In the genomic region with DNA sequence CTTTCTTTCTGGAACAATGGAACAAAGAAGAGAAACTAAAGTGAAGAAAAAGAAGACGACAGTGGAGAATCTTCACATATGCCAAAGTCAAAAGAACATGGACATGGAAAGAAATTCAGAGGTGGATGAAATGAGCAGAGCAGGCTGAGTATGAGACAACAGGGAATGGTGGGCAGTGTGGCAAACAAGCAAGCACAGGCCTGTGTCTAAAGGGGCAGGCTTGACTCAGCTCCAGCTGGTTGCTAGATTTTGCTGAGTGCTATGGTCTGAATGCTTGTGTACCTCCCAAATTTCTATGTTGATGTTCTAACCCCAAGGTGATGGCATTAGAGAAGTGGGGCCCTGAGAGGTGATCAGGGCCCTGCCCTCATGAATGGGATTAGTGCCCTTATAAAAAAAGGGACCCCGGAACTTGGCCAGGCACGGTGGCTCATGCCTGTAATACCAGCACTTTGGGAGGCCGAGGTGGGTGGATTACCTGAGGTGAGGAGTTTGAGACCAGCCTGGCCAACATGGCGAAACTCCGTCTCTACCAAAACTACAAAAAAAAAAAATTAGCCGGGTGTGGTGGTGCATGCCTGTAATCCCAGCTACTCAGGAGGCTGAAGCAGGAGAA, we compare ENCODE assay signal across 19 cellular contexts. TPM values are rescaled to one million over a fixed set of nuclear protein-coding genes. Genes with fewer than 3 reads are reported as not detected.
DNase-seq lines count a peak whose midpoint lies in the region; ATAC-seq, FAIRE-seq and TF ChIP-seq lines count a peak whose summit lies in the region.
"Had no signal": no experiment of that assay in that cellular context is flagged by ENCODE, and none has a peak within 500 bp of the region (broad histone marks: within the 10 kb centered on the region; RNA-seq: fewer than 3 reads in every experiment).

No MANE protein-coding gene starts in this region.

- FAIRE-seq in A549 (lab: Jason Lieb, UNC) (no peak), astrocyte (lab: Jason Lieb, UNC) (no peak)
- FAIRE-seq: GM18507 had no signal

- 0 out of 2 replicates have a peak, but pooled peaks cover 5% of the 10 kb centered on the region for H3K9me2 ChIP-seq in GM23338 (ENCODE audit: insufficient read depth)

- peaks cover 21% of the 10 kb centered on the region for H3F3A ChIP-seq in GM23338 (replicated peaks; ENCODE audit: low read depth)

- H3K9ac ChIP-seq in astrocyte (ENCODE audit: low read length): no peak overlapping the region

- H3K4me1 ChIP-seq in A549: peaks cover 41% of the 10 kb centered on the region
- H3K4me1 ChIP-seq in GM23338 (ENCODE audit: insufficient read depth): peaks cover 47% of the 10 kb centered on the region
- H3K4me1 ChIP-seq in astrocyte (ENCODE audit: insufficient read depth, low read length): peaks cover 4% of the 10 kb centered on the region
- no peaks in the 10 kb centered on the region for H3K4me1 ChIP-seq in naive thymus-derived CD4-positive, alpha-beta T cell (ENCODE audit: control insufficient read depth in 2 of 2, insufficient read depth in 2 of 2, low read length in 2 of 2)

- no peak for TF ChIP-seq POLR2A in A549 (IDR thresholded peaks at IDR 0.05; ENCODE audit: low read length)

- intact Hi-C loops in naive thymus-derived CD4-positive, alpha-beta T cell (cut with micrococcal nuclease): no loop called here

- CTCF ChIA-PET in A549 (lab: Yijun Ruan, JAX): interaction anchor here (0.5 to 5.3 kb wide), 4 partner anchors 9 to 182 kb away, joined by 3 to 53 read pairs (median 26); no protein-coding TSS in a partner anchor
- CTCF ChIA-PET in naive thymus-derived CD4-positive, alpha-beta T cell (lab: Charles Lee): interaction anchor here (1.2 kb wide), 1 partner anchor 34 kb away, joined by 4 read pairs; no protein-coding TSS in a partner anchor

- H3K79me2 ChIP-seq in GM23338 (replicated peaks; ENCODE audit: insufficient read depth): peaks cover 100% of the 10 kb centered on the region
- H3K79me2 ChIP-seq in astrocyte (ENCODE audit: insufficient read depth, low read length): peaks cover 53% of the 10 kb centered on the region

- no peak overlapping the region; the same call in 2 of the 3 replicates for H3K4me3 Mint-ChIP-seq in GM23338
- H3K4me3 Mint-ChIP-seq in astrocyte (ENCODE audit: unreplicated experiment): no peak overlapping the region
- H3K4me3 Mint-ChIP-seq in naive thymus-derived CD4-positive, alpha-beta T cell: no peak overlapping the region
- H3K4me3 Mint-ChIP-seq: B cell, IgD-negative memory B cell, neural crest cell had no signal

- peaks cover 8% of the 10 kb centered on the region for H4K20me1 ChIP-seq in GM23338 (replicated peaks; ENCODE audit: insufficient read depth)
- no peaks in the 10 kb centered on the region for H4K20me1 ChIP-seq in astrocyte (ENCODE audit: insufficient read depth, low read length)

- ATAC-seq in A549: no peak
- ATAC-seq in GM23338: no peak
- no peak for ATAC-seq in naive thymus-derived CD4-positive, alpha-beta T cell
- ATAC-seq in GM21576 (IDR thresholded peaks at IDR 0.05; ENCODE audit: unreplicated experiment): no peak

- no peak overlapping the region for H3K4me3 ChIP-seq in A549
- H3K4me3 ChIP-seq in GM23338: no peak overlapping the region
- H3K4me3 ChIP-seq in astrocyte (ENCODE audit: insufficient read depth, low read depth, low read length): no peak overlapping the region
- no peak overlapping the region for H3K4me3 ChIP-seq in naive thymus-derived CD4-positive, alpha-beta T cell (ENCODE audit: low read length)
- H3K4me3 ChIP-seq: lung, SJCRH30 had no signal

- H3K36me3 ChIP-seq in GM23338 (ENCODE audit: insufficient read depth) (peaks cover 30% of the 10 kb centered on the region), astrocyte (ENCODE audit: insufficient read depth, low read length) (peaks cover 9% of the 10 kb centered on the region)
- peaks cover 5 to 75% (median 18%) of the 10 kb centered on the region in 3 experiments for H3K36me3 ChIP-seq in naive thymus-derived CD4-positive, alpha-beta T cell (ENCODE audit: control insufficient read depth in 2 of 3, insufficient read depth in 3 of 3, low read length in 3 of 3)

- TF ChIP-seq CTCF in A549 (IDR thresholded peaks at IDR 0.05) (no peak), GM23338 (conservative IDR thresholded peaks at IDR 0.05; ENCODE audit: low read depth in 2 of 2) (no peak), astrocyte (IDR thresholded peaks at IDR 0.05; ENCODE audit: insufficient read depth, low read depth, low read length) (no peak)

- no peak for TF ChIP-seq RAD21 in A549 (conservative IDR thresholded peaks at IDR 0.05 in 1 of 2, IDR thresholded peaks at IDR 0.05 in 1 of 2)

- DNase-seq in A549 (ENCODE audit: low read depth in 1 of 2, low spot score in 1 of 2) (no peak), GM23338 (ENCODE audit: low spot score) (no peak), astrocyte (ENCODE audit: low read depth) (no peak), 8988T (no peak)
- DNase-seq in naive thymus-derived CD4-positive, alpha-beta T cell: no peak
- DNase-seq in effector CD8-positive, alpha-beta T cell (lab: John Stamatoyannopoulos, UW): no peak
- DNase-seq: activated CD4-positive, alpha-beta T cell treated with anti-CD3 and anti-CD28 coated beads, Interleukin-2, amount 50 U/mL, for 1 hour; cortex of kidney; NCI-H2029 treated with DMSO at 0.1 percent for 48 hours; NCI-H510A treated with DMSO at 0.1 percent for 48 hours; retina; SJCRH30; T-helper 9 cell had no signal

- H3K36me3 Mint-ChIP-seq in GM23338 (ENCODE audit: low read depth) (peaks cover 89% of the 10 kb centered on the region), astrocyte (ENCODE audit: low read depth, unreplicated experiment) (peaks cover 31% of the 10 kb centered on the region)
- peaks cover 4 to 35% (median 20%) of the 10 kb centered on the region in 5 donors for H3K36me3 Mint-ChIP-seq in naive thymus-derived CD4-positive, alpha-beta T cell

- POLR2A ChIA-PET in A549 (lab: Yijun Ruan, JAX): no interaction called here
- POLR2A ChIA-PET in naive thymus-derived CD4-positive, alpha-beta T cell (lab: Charles Lee): interaction anchor here (0.7 kb wide), 1 partner anchor 1078 kb away, joined by 3 read pairs; no protein-coding TSS in a partner anchor

- no peaks in the 10 kb centered on the region for H3K27me3 ChIP-seq in GM23338 (ENCODE audit: insufficient read depth)
- H3K27me3 ChIP-seq in astrocyte (ENCODE audit: insufficient read depth, low read length): no peaks in the 10 kb centered on the region
- H3K27me3 ChIP-seq in naive thymus-derived CD4-positive, alpha-beta T cell (ENCODE audit: control insufficient read depth in 2 of 2, insufficient read depth in 2 of 2, low read length in 2 of 2): no peaks in the 10 kb centered on the region
- H3K27me3 ChIP-seq: SJCRH30 had no signal

- H3K4me2 ChIP-seq in A549: peak overlapping the region; percentile 38; the same call in 1 of the 3 replicates
- no peak overlapping the region for H3K4me2 ChIP-seq in GM23338
- no peak overlapping the region for H3K4me2 ChIP-seq in astrocyte (ENCODE audit: low read length)

- H3K9me3 Mint-ChIP-seq in GM23338: no peaks in the 10 kb centered on the region; the same call in 2 of the 3 replicates
- H3K9me3 Mint-ChIP-seq in astrocyte (ENCODE audit: unreplicated experiment): no peaks in the 10 kb centered on the region
- no peaks in the 10 kb centered on the region for H3K9me3 Mint-ChIP-seq in naive thymus-derived CD4-positive, alpha-beta T cell
- H3K9me3 Mint-ChIP-seq: IgD-negative memory B cell, neural crest cell had no signal

- H3K27ac Mint-ChIP-seq in GM23338: peak overlapping the region; percentile 22
- H3K27ac Mint-ChIP-seq in astrocyte (ENCODE audit: unreplicated experiment): peak overlapping the region; percentile 59
- H3K27ac Mint-ChIP-seq in naive thymus-derived CD4-positive, alpha-beta T cell: peak overlapping the region in 5 of 9 donors; percentile 7 to 89 (median 59)
- H3K27ac Mint-ChIP-seq: B cell had no signal

- peaks cover 56% of the 10 kb centered on the region for H3K4me1 Mint-ChIP-seq in GM23338
- H3K4me1 Mint-ChIP-seq in astrocyte (ENCODE audit: low read depth, unreplicated experiment): peaks cover 14% of the 10 kb centered on the region
- H3K4me1 Mint-ChIP-seq in naive thymus-derived CD4-positive, alpha-beta T cell: peaks cover 5 to 41% (median 36%) of the 10 kb centered on the region in 7 donors

- no peak for TF ChIP-seq EP300 in A549 (IDR thresholded peaks at IDR 0.05)

- H3K27ac ChIP-seq in A549 (peak overlapping the region; percentile 92 to 94), GM23338 (ENCODE audit: low read depth) (peak overlapping the region; percentile 88), astrocyte (ENCODE audit: low read depth, low read length) (no peak overlapping the region)
- no peak overlapping the region for H3K27ac ChIP-seq in naive thymus-derived CD4-positive, alpha-beta T cell (ENCODE audit: low read depth, low read length)
- H3K27ac ChIP-seq: SJCRH30 had no signal

- 92% methylated on average over 7 of the region's 7 CpGs for WGBS in A549 (ENCODE audit: missing lambda C conversion rate)

- H2AFZ ChIP-seq in GM23338 (no peak overlapping the region), astrocyte (ENCODE audit: low read depth, low read length) (no peak overlapping the region)

- H3K9me3 ChIP-seq in A549 (no peaks in the 10 kb centered on the region), astrocyte (ENCODE audit: insufficient read depth, low read depth, low read length) (no peaks in the 10 kb centered on the region)
- no peaks in the 10 kb centered on the region for H3K9me3 ChIP-seq in naive thymus-derived CD4-positive, alpha-beta T cell (ENCODE audit: control insufficient read depth in 2 of 3, low read length in 3 of 3)
- H3K9me3 ChIP-seq: SJCRH30 had no signal

- H3K27me3 Mint-ChIP-seq in GM23338 (ENCODE audit: insufficient read depth, low read depth, poor library complexity) (peaks cover 24% of the 10 kb centered on the region), astrocyte (ENCODE audit: low read depth, unreplicated experiment) (no peaks in the 10 kb centered on the region)
- H3K27me3 Mint-ChIP-seq in naive thymus-derived CD4-positive, alpha-beta T cell: no peaks in the 10 kb centered on the region
- H3K27me3 Mint-ChIP-seq: B cell, IgD-negative memory B cell had no signal

TF ChIP-seq in A549, 52 proteins besides CTCF, POLR2A, EP300 and RAD21 (continues in another document):
- no peak for TF ChIP-seq JUN (IDR thresholded peaks at IDR 0.05)

TF ChIP-seq in GM23338, 12 proteins besides CTCF, POLR2A, EP300 and RAD21 (continues in another document):
- no peak for TF ChIP-seq NANOG (IDR thresholded peaks at IDR 0.05; ENCODE audit: borderline replicate concordance)
- TF ChIP-seq ZNF114 (CRISPR knock-in tag; IDR thresholded peaks at IDR 0.05): no peak
- no peak for TF ChIP-seq ZNF331 (CRISPR knock-in tag; IDR thresholded peaks at IDR 0.05; ENCODE audit: low read depth)

RNA-seq across cellular contexts. Expression of gene ZMYND8, which starts 49.6 kb away (rescaled TPM):
- polyA plus RNA-seq in A549 (2011; rRNA removed) (23.6 and 24.9 TPM in 2 replicates), A549 (2017; fragmentation: RNase III; extraction: RNeasy Plus Mini Kit Qiagen cat#74134 plus additional on column Dnase treatment) (10.2 to 11.2 TPM (median 10.4 TPM) in 3 replicates), GM23338 (2016; fragmentation: Nextera tagmentation; extraction: Ambion mirVana) (122 and 128 TPM in 2 replicates)
- polyA plus RNA-seq in A549 (2012; cell fraction: cytosol; rRNA removed): 10.9 TPM in 2 replicates
- polyA plus RNA-seq in A549 (2012; cell fraction: nucleus; rRNA removed): 19.5 and 21.4 TPM in 2 replicates
- polyA minus RNA-seq in A549 (2011; rRNA and poly(A)+ RNA removed): 22.2 and 24.4 TPM in 2 replicates
- 64.2 and 70.9 TPM in 2 replicates for total RNA-seq in GM23338 (2014; rRNA removed; shearing (Covaris generic))
- 43.9 and 45.8 TPM in 2 replicates for total RNA-seq in astrocyte
- 10 to 100 TPM; 54.5 to 83.0 (median 68.5) TPM for total RNA-seq in naive thymus-derived CD4-positive, alpha-beta T cell
- 10 to 100 TPM; 12.7 to 28.7 TPM for polyA plus RNA-seq in naive thymus-derived CD4-positive, alpha-beta T cell

Comparison
In these comparisons a context has a peak if more than half of its experiments do, and no peak if none do; other contexts are left out.
1. H3K27ac ChIP-seq: peak in A549 (2 of 2) and GM23338 (single experiment); none in astrocyte (single experiment) and naive thymus-derived CD4-positive, alpha-beta T cell (single experiment).
2. Peak in every context shown above with its lines, with median percentiles within 50 percentile points of each other: H3K27ac Mint-ChIP-seq.